ENCODE assay signal across 1 cellular context in genomic region chr3:172102123-172102882, GRCh38.
TF ChIP-seq lines count a peak whose summit lies in the region.

No MANE protein-coding gene starts in this region.

TF ChIP-seq in HepG2, 621 proteins besides CTCF, POLR2A, EP300 and RAD21 (continued from another document):
- TF ChIP-seq ARID5B (CRISPR knock-in tag; IDR thresholded peaks at IDR 0.05) = no peak
